29 cellular contexts compared by ENCODE assay signal in the genomic region with DNA sequence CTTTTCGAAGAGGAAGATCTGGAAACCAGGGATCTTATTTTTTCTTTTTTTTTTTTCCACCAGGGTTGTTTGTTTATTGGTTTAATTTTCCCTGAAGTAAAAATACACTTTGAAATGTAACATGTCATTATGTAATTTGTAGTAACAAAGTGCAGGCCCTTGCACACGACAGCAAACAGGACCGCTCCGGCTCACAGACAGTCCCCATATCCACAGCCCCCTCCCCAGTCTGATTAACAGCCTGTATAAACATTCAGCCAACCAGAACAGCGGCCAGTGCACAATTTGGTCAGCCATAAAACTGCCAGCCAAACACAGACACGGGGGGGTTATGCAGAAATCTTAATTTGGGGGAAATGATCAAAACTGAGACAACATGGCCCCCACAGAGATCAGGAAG.
DNase-seq lines count a peak whose midpoint lies in the region; ATAC-seq and TF ChIP-seq lines count a peak whose summit lies in the region.
"Had no signal": no experiment of that assay in that cellular context is flagged by ENCODE, and none has a peak within 500 bp of the region (broad histone marks: within the 10 kb centered on the region; RNA-seq: fewer than 3 reads in every experiment).

No MANE protein-coding gene starts in this region.

- H3K27ac Mint-ChIP-seq in progenitor cell of endocrine pancreas: no peak overlapping the region
- H3K27ac Mint-ChIP-seq: activated naive CD8-positive, alpha-beta T cell treated with anti-CD3 and anti-CD28 coated beads, Interleukin-2, amount 50 U/mL, for 24 hours; effector memory CD8-positive, alpha-beta T cell; H9; mesothelial cell of epicardium; naive thymus-derived CD8-positive, alpha-beta T cell; type B pancreatic cell had no signal

- WGBS in sigmoid colon, 2 donors: 71% methylated on average over 6 of the region's 6 CpGs

- TF ChIP-seq CTCF in sigmoid colon (IDR thresholded peaks at IDR 0.05) (no peak), progenitor cell of endocrine pancreas (IDR thresholded peaks at IDR 0.05; ENCODE audit: unreplicated experiment) (no peak)

- no peak for TF ChIP-seq POLR2A in sigmoid colon (IDR thresholded peaks at IDR 0.05)

- H3K27me3 Mint-ChIP-seq in progenitor cell of endocrine pancreas: peaks cover 6% of the 10 kb centered on the region

- no peaks in the 10 kb centered on the region for H3K36me3 Mint-ChIP-seq in progenitor cell of endocrine pancreas (ENCODE audit: insufficient read depth)
- H3K36me3 Mint-ChIP-seq: mesothelial cell of epicardium; naive thymus-derived CD8-positive, alpha-beta T cell; type B pancreatic cell had no signal

- peak; percentile 22 for ATAC-seq in left lobe of liver
- ATAC-seq in GM21526 (IDR thresholded peaks at IDR 0.05; ENCODE audit: low FRiP score, unreplicated experiment): no peak
- no peak for ATAC-seq in HG03571 (IDR thresholded peaks at IDR 0.05; ENCODE audit: unreplicated experiment)
- ATAC-seq: activated CD4-positive, CD25-positive, alpha-beta regulatory T cell treated with anti-CD3 and anti-CD28 coated beads, Interleukin-2, amount 50 U/mL, for 24 hours; activated naive CD8-positive, alpha-beta T cell treated with anti-CD3 and anti-CD28 coated beads, Interleukin-2, amount 50 U/mL, for 24 hours; effector memory CD8-positive, alpha-beta T cell; GM12878; naive thymus-derived CD8-positive, alpha-beta T cell; PC-3; right lobe of liver had no signal

- peaks cover 16% of the 10 kb centered on the region for H3K4me1 Mint-ChIP-seq in progenitor cell of endocrine pancreas (ENCODE audit: low read depth)
- H3K4me1 Mint-ChIP-seq: central memory CD8-positive, alpha-beta T cell had no signal

- intact Hi-C loops in sigmoid colon (cut with DNase I): no loop called here

- H3K9me3 Mint-ChIP-seq in progenitor cell of endocrine pancreas (ENCODE audit: low read depth): no peaks in the 10 kb centered on the region
- H3K9me3 Mint-ChIP-seq: activated naive CD8-positive, alpha-beta T cell treated with anti-CD3 and anti-CD28 coated beads, Interleukin-2, amount 50 U/mL, for 24 hours; central memory CD8-positive, alpha-beta T cell; effector memory CD8-positive, alpha-beta T cell; H9; naive thymus-derived CD8-positive, alpha-beta T cell; type B pancreatic cell had no signal

- H3K9me3 ChIP-seq in sigmoid colon: no peaks in the 10 kb centered on the region
- H3K9me3 ChIP-seq: BLaER1, ovary, right lobe of liver had no signal

- DNase-seq in NCI-H1417 treated with DMSO at 0.1 percent for 48 hours (lab: John Stamatoyannopoulos, UW) (peak; percentile 50), NCI-H2227 treated with DMSO at 0.1 percent for 48 hours (lab: John Stamatoyannopoulos, UW) (peak; percentile 25), left lobe of liver (ENCODE audit: low spot score) (no peak), sigmoid colon (no peak), NCI-H2081 treated with DMSO at 0.1 percent for 48 hours (lab: John Stamatoyannopoulos, UW) (no peak), progenitor cell of endocrine pancreas (ENCODE audit: low spot score, unreplicated experiment) (no peak)
- DNase-seq: activated CD4-positive, alpha-beta T cell treated with anti-CD3 and anti-CD28 coated beads, Interleukin-2, amount 50 U/mL, for 48 hours; activated naive CD4-positive, alpha-beta T cell; activated naive CD8-positive, alpha-beta T cell treated with anti-CD3 and anti-CD28 coated beads, Interleukin-2, amount 50 U/mL, for 24 hours; effector memory CD8-positive, alpha-beta T cell; H9; KBM-7; naive thymus-derived CD8-positive, alpha-beta T cell; NCI-H1105 treated with DMSO at 0.1 percent for 48 hours; NK-92 treated with Interleukin-12 subunit alpha and Interleukin-12 subunit beta, amount 100 ng/mL, for 24 hours; ovary; PC-3; right lobe of liver; stimulated activated CD4-positive, alpha-beta T cell treated with anti-CD3 and anti-CD28 coated beads, Interleukin-4, amount 100 ng/mL, for 24 hours; T-helper 2 cell had no signal

- peaks cover 0 to 90% (median 73%) of the 10 kb centered on the region in 4 donors for H3K4me1 ChIP-seq in sigmoid colon
- H3K4me1 ChIP-seq: right lobe of liver had no signal

- peak overlapping the region in 3 of 4 donors; percentile 55 to 83 (median 81) for H3K27ac ChIP-seq in sigmoid colon
- H3K27ac ChIP-seq: BLaER1, HL-60, ovary, right lobe of liver had no signal

- no peaks in the 10 kb centered on the region for H3K36me3 ChIP-seq in sigmoid colon
- H3K36me3 ChIP-seq: BLaER1, ovary, right lobe of liver had no signal

- H3K4me3 Mint-ChIP-seq in progenitor cell of endocrine pancreas (ENCODE audit: low read depth): no peak overlapping the region
- H3K4me3 Mint-ChIP-seq: activated naive CD8-positive, alpha-beta T cell treated with anti-CD3 and anti-CD28 coated beads, Interleukin-2, amount 50 U/mL, for 24 hours; central memory CD8-positive, alpha-beta T cell; effector memory CD8-positive, alpha-beta T cell; H9; mesothelial cell of epicardium; naive thymus-derived CD8-positive, alpha-beta T cell; type B pancreatic cell had no signal

- H3K27me3 ChIP-seq in sigmoid colon: no peaks in the 10 kb centered on the region
- H3K27me3 ChIP-seq: BLaER1, ovary, right lobe of liver had no signal

- TF ChIP-seq EP300 in sigmoid colon (IDR thresholded peaks at IDR 0.05): no peak

- H3K4me3 ChIP-seq in sigmoid colon: peak overlapping the region in 1 of 4 donors; percentile 9
- H3K4me3 ChIP-seq: BLaER1, GM12878, ovary, right lobe of liver had no signal

Comparison
In these comparisons a context has a peak if more than half of its experiments do, and no peak if none do; other contexts are left out.
1. DNase-seq: peak in NCI-H1417 treated with DMSO at 0.1 percent for 48 hours (single experiment) and NCI-H2227 treated with DMSO at 0.1 percent for 48 hours (single experiment); none in left lobe of liver (single experiment), sigmoid colon (single experiment), NCI-H2081 treated with DMSO at 0.1 percent for 48 hours (single experiment) and progenitor cell of endocrine pancreas (single experiment).